In genomic region chr16:87966685-87967185, GRCh38 we compare ENCODE assay signal across 8 cellular contexts. TPM values are rescaled to one million over a fixed set of nuclear protein-coding genes. Genes with fewer than 3 reads are reported as not detected.
DNase-seq lines count a peak whose midpoint lies in the region; ATAC-seq, FAIRE-seq and TF ChIP-seq lines count a peak whose summit lies in the region.

No MANE protein-coding gene starts in this region.

- peak; percentile 62 to 67 for ATAC-seq in right cardiac atrium

- peaks cover 35% of the 10 kb centered on the region for H3K36me3 Mint-ChIP-seq in activated naive CD8-positive, alpha-beta T cell treated with anti-CD3 and anti-CD28 coated beads for 36 hours

- intact Hi-C loops in right cardiac atrium (cut with DNase I), result no loop called here

- peaks cover 60% of the 10 kb centered on the region for H3K4me1 Mint-ChIP-seq in activated naive CD8-positive, alpha-beta T cell treated with anti-CD3 and anti-CD28 coated beads for 36 hours

- no peak for TF ChIP-seq POLR2A in GM12891 (IDR thresholded peaks at IDR 0.05; ENCODE audit: low read depth, low read length)

- DNase-seq in H7, result peak; percentile 70
- DNase-seq in activated naive CD8-positive, alpha-beta T cell treated with anti-CD3 and anti-CD28 coated beads for 36 hours, result no peak
- peak in 2 of 3 donors; percentile 41 to 77 for DNase-seq in right cardiac atrium
- DNase-seq in NCI-H82 treated with DMSO at 0.1 percent for 48 hours (lab: John Stamatoyannopoulos, UW; ENCODE audit: unreplicated experiment), result no peak
- no peak for DNase-seq in NCI-H2227 treated with DMSO at 0.1 percent for 48 hours (lab: John Stamatoyannopoulos, UW)
- DNase-seq in SHP77 (lab: John Stamatoyannopoulos, UW), result no peak
- DNase-seq in GM12891 (ENCODE audit: insufficient read length, low spot score), result no peak

- no peaks in the 10 kb centered on the region for H3K27me3 Mint-ChIP-seq in activated naive CD8-positive, alpha-beta T cell treated with anti-CD3 and anti-CD28 coated beads for 36 hours

- H3K27me3 ChIP-seq in H7 (ENCODE audit: control insufficient read depth, insufficient read depth, low read length) (no peaks in the 10 kb centered on the region), right cardiac atrium (ENCODE audit: control insufficient read depth, insufficient read depth) (no peaks in the 10 kb centered on the region), skeletal muscle satellite cell (ENCODE audit: control insufficient read depth, insufficient read depth, low read length) (no peaks in the 10 kb centered on the region)

- H3K27ac Mint-ChIP-seq in activated naive CD8-positive, alpha-beta T cell treated with anti-CD3 and anti-CD28 coated beads for 36 hours, result peak overlapping the region; percentile 71

- FAIRE-seq in GM12891 (lab: Jason Lieb, UNC), result no peak

- H3K4me1 ChIP-seq in right cardiac atrium (ENCODE audit: control insufficient read depth, insufficient read depth, low read length), result peaks cover 6% of the 10 kb centered on the region
- peaks cover 29% of the 10 kb centered on the region for H3K4me1 ChIP-seq in skeletal muscle satellite cell (ENCODE audit: control insufficient read depth, insufficient read depth, low read length)

- H3K9me3 ChIP-seq in right cardiac atrium (ENCODE audit: control insufficient read depth, low read length), result no peaks in the 10 kb centered on the region
- no peaks in the 10 kb centered on the region for H3K9me3 ChIP-seq in skeletal muscle satellite cell (replicated peaks; ENCODE audit: low read length)

- peak overlapping the region; percentile 86 for H3K27ac ChIP-seq in right cardiac atrium (ENCODE audit: low read length)

- peaks cover 9% of the 10 kb centered on the region for H3K9me3 Mint-ChIP-seq in activated naive CD8-positive, alpha-beta T cell treated with anti-CD3 and anti-CD28 coated beads for 36 hours

- H3K4me3 Mint-ChIP-seq in activated naive CD8-positive, alpha-beta T cell treated with anti-CD3 and anti-CD28 coated beads for 36 hours, result peak overlapping the region; percentile 22

- H3K4me2 ChIP-seq in skeletal muscle satellite cell (ENCODE audit: low read length), result peak overlapping the region; percentile 66

- 23% methylated on average over 14 of the region's 14 CpGs for WGBS in right cardiac atrium

- H3K4me3 ChIP-seq in H7 (ENCODE audit: insufficient read depth, low read depth, low read length) (no peak overlapping the region), right cardiac atrium (ENCODE audit: low read length) (no peak overlapping the region), skeletal muscle satellite cell (ENCODE audit: low read length) (no peak overlapping the region)

- peak overlapping the region; percentile 27 for H3K9ac ChIP-seq in skeletal muscle satellite cell (ENCODE audit: low read depth, low read length)

- H3K36me3 ChIP-seq in H7 (replicated peaks; ENCODE audit: control insufficient read depth, insufficient read depth, low read length), result no peaks in the 10 kb centered on the region
- no peaks in the 10 kb centered on the region for H3K36me3 ChIP-seq in skeletal muscle satellite cell (ENCODE audit: insufficient read depth, low read length)

TF ChIP-seq in GM12891, 5 proteins besides CTCF, POLR2A, EP300 and RAD21:
- TF ChIP-seq POLR2AphosphoS5 (IDR thresholded peaks at IDR 0.05; ENCODE audit: low read depth, low read length), result no peak
- no peak for TF ChIP-seq TAF1 (IDR thresholded peaks at IDR 0.05; ENCODE audit: low read depth, low read length)
- TF ChIP-seq POU2F2 (IDR thresholded peaks at IDR 0.05; ENCODE audit: low read depth, low read length), result no peak
- TF ChIP-seq PAX5 (IDR thresholded peaks at IDR 0.05; ENCODE audit: insufficient read depth, low read length, severe bottlenecking), result no peak

RNA-seq across cellular contexts. Expression of gene BANP, which starts 15.5 kb away (rescaled TPM):
- 37.3 and 39.3 TPM in 2 replicates for total RNA-seq in H7 (2014; rRNA removed; shearing (Covaris generic))
- 10 to 100 TPM; 25.6 to 27.0 TPM for total RNA-seq in activated naive CD8-positive, alpha-beta T cell treated with anti-CD3 and anti-CD28 coated beads for 36 hours
- total RNA-seq in right cardiac atrium, result 10 to 100 TPM; 15.6 to 18.1 (median 17.4) TPM
- 9.0 TPM for polyA plus RNA-seq in right cardiac atrium
- 17.7 and 22.3 TPM in 2 replicates for total RNA-seq in skeletal muscle satellite cell (2012; rRNA removed)
- 11.9 TPM for polyA plus RNA-seq in GM12891 (2012; ENCODE audit: low read depth, missing spikeins)

RNA-seq across cellular contexts. Expression of gene CA5A, which starts 30.4 kb away (rescaled TPM):
- total RNA-seq in H7 (2014; rRNA removed; shearing (Covaris generic)), result not detected in 2 replicates
- total RNA-seq in activated naive CD8-positive, alpha-beta T cell treated with anti-CD3 and anti-CD28 coated beads for 36 hours, result not detected
- not detected for total RNA-seq in right cardiac atrium
- polyA plus RNA-seq in right cardiac atrium, result not detected
- not detected in 2 replicates for total RNA-seq in skeletal muscle satellite cell (2012; rRNA removed)
- 0.09 TPM for polyA plus RNA-seq in GM12891 (2012; ENCODE audit: low read depth, missing spikeins)

Comparison
In these comparisons a context has a peak if more than half of its experiments do, and no peak if none do; other contexts are left out.
1. DNase-seq: peak in H7 (single experiment) and right cardiac atrium (2 of 3); none in activated naive CD8-positive, alpha-beta T cell treated with anti-CD3 and anti-CD28 coated beads for 36 hours (single experiment), NCI-H82 treated with DMSO at 0.1 percent for 48 hours (single experiment), NCI-H2227 treated with DMSO at 0.1 percent for 48 hours (single experiment), SHP77 (0 of 2) and GM12891 (single experiment).